39 cellular contexts compared by ENCODE assay signal in the genomic region with DNA sequence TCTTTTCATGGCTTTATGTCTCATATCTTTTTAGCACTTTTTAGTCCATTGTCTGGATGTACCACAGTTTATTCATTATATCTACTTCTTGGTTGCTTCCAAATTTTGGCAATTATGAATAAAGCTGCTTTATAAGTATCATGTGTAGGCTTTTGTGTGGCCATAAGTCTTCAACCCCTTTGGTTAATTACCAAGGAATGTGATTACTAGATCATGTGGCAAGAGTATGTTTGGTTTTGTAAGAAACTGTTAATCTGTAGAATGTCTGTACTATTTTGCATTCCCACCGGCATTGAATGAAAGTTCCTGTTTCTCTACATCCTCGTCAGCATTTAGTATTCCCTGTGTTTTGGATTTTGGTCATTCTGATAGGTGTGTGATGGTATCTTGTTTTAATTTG.
"Had no signal": no experiment of that assay in that cellular context is flagged by ENCODE, and none has a peak within 500 bp of the region (broad histone marks: within the 10 kb centered on the region; RNA-seq: fewer than 3 reads in every experiment).

No MANE protein-coding gene starts in this region.

- H3K4me3 Mint-ChIP-seq: activated naive CD4-positive, alpha-beta T cell treated with anti-CD3 and anti-CD28 coated beads for 36 hours; activated naive CD4-positive, alpha-beta T cell treated with anti-CD3 and anti-CD28 coated beads, Interleukin-2, amount 10 ng/mL, durations not matched to agents 7 days and 5 days; activated naive CD4-positive, alpha-beta T cell treated with anti-CD3 and anti-CD28 coated beads, Interleukin-2, amount 50 U/mL, for 24 hours; activated naive CD8-positive, alpha-beta T cell; activated naive CD8-positive, alpha-beta T cell treated with anti-CD3 and anti-CD28 coated beads for 36 hours; activated naive CD8-positive, alpha-beta T cell treated with anti-CD3 and anti-CD28 coated beads, Interleukin-2, amount 10 ng/mL, durations not matched to agents 7 days and 5 days; activated naive CD8-positive, alpha-beta T cell treated with anti-CD3 and anti-CD28 coated beads, Interleukin-2, amount 50 U/mL, for 24 hours; activated T-cell treated with anti-CD3 and anti-CD28 coated beads, Interleukin-2, amount 50 U/mL, for 24 hours; activated T-cell treated with anti-CD3 and anti-CD28 coated beads, Interleukin-2, amount 50 U/mL, for 4 hours; activated T-cell treated with anti-CD3 and anti-CD28 coated beads, Interleukin-2, amount 50 U/mL, for 72 hours; activated T-helper 1 cell treated with anti-CD3 and anti-CD28 coated beads, Interleukin-12 subunit alpha, Interleukin-12 subunit beta, Interleukin-2, Interleukin-4 antibody, amounts not matched to agents 30 ng/mL and 10 ng/mL and 1 ng/mL, durations not matched to agents 14 hours and 24 hours and 36 hours; activated T-helper 17 cell treated with anti-CD3 and anti-CD28 coated beads, Interleukin-2, amount 50 U/mL, for 72 hours; brain; central memory CD8-positive, alpha-beta T cell had no signal

- H3K9me3 ChIP-seq: adrenal gland had no signal

- H3K36me3 ChIP-seq: adrenal gland, ascending aorta, brain microvascular endothelial cell, breast epithelium, cardiac muscle cell had no signal

- H3K4me3 ChIP-seq: adrenal gland, ascending aorta, body of pancreas, breast epithelium, cardiac muscle cell had no signal

- FAIRE-seq: astrocyte, bronchial epithelial cell had no signal

- H3K4me1 Mint-ChIP-seq: brain had no signal

- ATAC-seq: activated naive CD4-positive, alpha-beta T cell treated with anti-CD3 and anti-CD28 coated beads, Interleukin-2, amount 50 U/mL, for 72 hours; activated naive CD8-positive, alpha-beta T cell treated with anti-CD3 and anti-CD28 coated beads, Interleukin-2, amount 50 U/mL, for 24 hours; activated T-cell treated with anti-CD3 and anti-CD28 coated beads, Interleukin-2, amount 50 U/mL, for 4 hours; activated T-cell treated with anti-CD3 and anti-CD28 coated beads, Interleukin-2, amount 50 U/mL, for 72 hours; activated T-helper 17 cell treated with anti-CD3 and anti-CD28 coated beads, Interleukin-2, amount 50 U/mL, for 72 hours; body of pancreas had no signal

- H3K27me3 ChIP-seq: adrenal gland, ascending aorta, body of pancreas, brain microvascular endothelial cell, breast epithelium, cardiac muscle cell had no signal

- H3K27ac Mint-ChIP-seq: activated naive CD4-positive, alpha-beta T cell treated with anti-CD3 and anti-CD28 coated beads, Interleukin-2, amount 10 ng/mL, durations not matched to agents 7 days and 5 days; activated naive CD4-positive, alpha-beta T cell treated with anti-CD3 and anti-CD28 coated beads, Interleukin-2, amount 50 U/mL, for 24 hours; activated naive CD4-positive, alpha-beta T cell treated with anti-CD3 and anti-CD28 coated beads, Interleukin-2, amount 50 U/mL, for 72 hours; activated naive CD8-positive, alpha-beta T cell; activated naive CD8-positive, alpha-beta T cell treated with anti-CD3 and anti-CD28 coated beads for 36 hours; activated naive CD8-positive, alpha-beta T cell treated with anti-CD3 and anti-CD28 coated beads, Interleukin-2, amount 10 ng/mL, durations not matched to agents 7 days and 5 days; activated naive CD8-positive, alpha-beta T cell treated with anti-CD3 and anti-CD28 coated beads, Interleukin-2, amount 50 U/mL, for 24 hours; activated T-cell treated with anti-CD3 and anti-CD28 coated beads, Interleukin-2, amount 50 U/mL, for 24 hours; activated T-cell treated with anti-CD3 and anti-CD28 coated beads, Interleukin-2, amount 50 U/mL, for 72 hours; activated T-helper 1 cell treated with anti-CD3 and anti-CD28 coated beads, Interleukin-12 subunit alpha, Interleukin-12 subunit beta, Interleukin-2, Interleukin-4 antibody, amounts not matched to agents 30 ng/mL and 10 ng/mL and 1 ng/mL, durations not matched to agents 14 hours and 24 hours and 36 hours; activated T-helper 17 cell treated with anti-CD3 and anti-CD28 coated beads, Interleukin-2, amount 50 U/mL, for 72 hours; activated T-helper 2 cell treated with anti-CD3 and anti-CD28 coated beads, Interferon-gamma antibody, Interleukin-2, Interleukin-4, amounts not matched to agents 10 μg/mL and 5 μg/mL and 100 μg/mL, durations not matched to agents 14 hours and 24 hours and 36 hours; brain had no signal

- H3K27me3 Mint-ChIP-seq: activated naive CD4-positive, alpha-beta T cell treated with anti-CD3 and anti-CD28 coated beads, Interleukin-2, amount 10 ng/mL, durations not matched to agents 7 days and 5 days; activated naive CD4-positive, alpha-beta T cell treated with anti-CD3 and anti-CD28 coated beads, Interleukin-2, amount 50 U/mL, for 24 hours; activated naive CD8-positive, alpha-beta T cell; activated naive CD8-positive, alpha-beta T cell treated with anti-CD3 and anti-CD28 coated beads for 36 hours; activated naive CD8-positive, alpha-beta T cell treated with anti-CD3 and anti-CD28 coated beads, Interleukin-2, amount 10 ng/mL, durations not matched to agents 7 days and 5 days; activated naive CD8-positive, alpha-beta T cell treated with anti-CD3 and anti-CD28 coated beads, Interleukin-2, amount 50 U/mL, for 24 hours; activated T-cell treated with anti-CD3 and anti-CD28 coated beads, Interleukin-2, amount 50 U/mL, for 24 hours; activated T-helper 17 cell treated with anti-CD3 and anti-CD28 coated beads, Interleukin-2, amount 50 U/mL, for 72 hours; central memory CD8-positive, alpha-beta T cell had no signal

- H3K27ac ChIP-seq: adrenal gland, ascending aorta, body of pancreas, brain microvascular endothelial cell, breast epithelium, cardiac muscle cell had no signal

- H3K4me1 ChIP-seq: ascending aorta, breast epithelium had no signal

- DNase-seq: activated effector memory CD4-positive, alpha-beta T cell treated with anti-CD3 and anti-CD28 coated beads, Interleukin-2, amount 50 U/mL, for 16 hours; activated effector memory CD4-positive, alpha-beta T cell treated with Interleukin-2 at 50 U/mL for 16 hours; activated gamma-delta T cell; activated gamma-delta T cell treated with Interleukin-2 at 50 U/mL for 16 hours; activated naive CD4-positive, alpha-beta T cell; activated naive CD4-positive, alpha-beta T cell treated with anti-CD3 and anti-CD28 coated beads for 36 hours; activated naive CD4-positive, alpha-beta T cell treated with anti-CD3 and anti-CD28 coated beads, Interleukin-2, amount 10 ng/mL, durations not matched to agents 7 days and 5 days; activated naive CD4-positive, alpha-beta T cell treated with anti-CD3 and anti-CD28 coated beads, Interleukin-2, amount 50 U/mL, for 16 hours; activated naive CD4-positive, alpha-beta T cell treated with Interleukin-2 at 50 U/mL for 16 hours; activated naive CD8-positive, alpha-beta T cell treated with anti-CD3 and anti-CD28 coated beads for 36 hours; activated naive CD8-positive, alpha-beta T cell treated with anti-CD3 and anti-CD28 coated beads, Interleukin-2, amount 10 ng/mL, durations not matched to agents 7 days and 5 days; activated naive CD8-positive, alpha-beta T cell treated with anti-CD3 and anti-CD28 coated beads, Interleukin-2, amount 50 U/mL, for 24 hours; activated T-cell treated with anti-CD3 and anti-CD28 coated beads, Interleukin-2, amount 50 U/mL, for 24 hours; activated T-cell treated with anti-CD3 and anti-CD28 coated beads, Interleukin-2, amount 50 U/mL, for 4 hours; activated T-cell treated with anti-CD3 and anti-CD28 coated beads, Interleukin-2, amount 50 U/mL, for 48 hours; activated T-cell treated with anti-CD3 and anti-CD28 coated beads, Interleukin-2, amount 50 U/mL, for 72 hours; adrenal gland; amniotic stem cell; amygdala; anterior cingulate cortex; aorta; body of pancreas; brain microvascular endothelial cell; caudate nucleus; central memory CD4-positive, alpha-beta T cell; cerebellar nuclear complex had no signal

- H3K9me3 Mint-ChIP-seq: activated T-helper 17 cell treated with anti-CD3 and anti-CD28 coated beads, Interleukin-2, amount 50 U/mL, for 72 hours; central memory CD8-positive, alpha-beta T cell had no signal
